Comparison of ENCODE assay signal across 9 cellular contexts in the genomic region with DNA sequence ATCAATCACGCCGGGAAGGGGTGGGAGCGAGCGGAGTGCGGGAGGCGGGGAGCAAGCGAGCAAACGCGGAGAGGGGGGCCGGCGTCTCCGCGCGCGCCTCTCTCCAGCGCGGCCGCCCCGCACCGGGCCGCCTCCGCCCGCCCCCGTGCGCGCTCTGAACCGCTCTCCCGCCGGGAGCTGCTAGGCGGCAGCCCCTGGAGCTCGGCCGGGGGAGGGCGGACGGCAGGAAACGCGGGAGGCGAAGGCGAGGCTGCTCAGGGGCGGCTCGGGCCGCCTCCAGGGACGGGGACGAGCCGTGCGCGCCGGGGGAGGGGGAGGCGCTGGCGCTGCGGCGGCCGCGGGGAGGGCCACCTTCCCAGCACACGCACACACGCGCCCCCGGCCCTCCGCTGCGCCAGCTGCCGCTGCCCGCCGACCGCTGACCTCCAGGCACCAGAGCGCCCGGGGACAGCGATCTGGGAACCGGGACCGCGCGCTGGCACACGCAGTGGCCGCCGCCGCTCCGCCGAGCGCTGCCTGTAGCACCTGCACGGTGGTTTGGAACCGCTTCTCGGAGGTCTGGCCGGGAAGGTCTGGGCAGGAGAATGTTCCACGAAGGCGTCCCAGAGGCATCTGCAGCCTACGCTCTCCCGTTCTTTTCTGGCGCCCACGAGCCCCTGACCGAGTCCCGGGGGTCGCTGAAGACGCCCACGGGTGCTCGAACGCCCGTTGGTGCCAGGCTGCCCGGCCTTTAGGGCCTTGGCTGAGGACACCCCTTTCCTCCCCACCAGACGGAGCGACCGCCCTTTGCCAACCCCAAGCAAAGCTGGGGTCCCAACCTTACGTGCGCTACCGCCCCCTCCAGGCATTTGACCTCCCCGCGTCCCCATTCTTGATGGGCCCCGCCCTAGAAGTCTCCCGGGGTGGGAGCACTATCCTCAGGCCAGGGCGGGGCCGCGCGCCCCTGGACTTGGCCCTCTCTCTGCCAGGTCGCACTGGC.
A peak's percentile ranks its signal among the peaks of the same experiment; 100 is the strongest.
DNase-seq lines count a peak whose midpoint lies in the region; ATAC-seq and TF ChIP-seq lines count a peak whose summit lies in the region.
"Had no signal": no experiment of that assay in that cellular context is flagged by ENCODE, and none has a peak within 500 bp of the region (broad histone marks: within the 10 kb centered on the region; RNA-seq: fewer than 3 reads in every experiment).

Gene GABBR2 (minus strand): TSS at position 3 of the 979 bp plus-strand sequence. CDS start 198 bp downstream, outside the sequence.

- no peak for TF ChIP-seq CTCF in fibroblast of pulmonary artery (IDR thresholded peaks at IDR 0.05; ENCODE audit: low read length, missing control alignments)

- H3K4me3 ChIP-seq in fibroblast of pulmonary artery (replicated peaks; ENCODE audit: low read depth, low read length), result peak within 1 kb of the TSS; percentile 59

- DNase-seq in ELR (ENCODE audit: low read depth) (peak; percentile 26), NCI-H2171 (lab: John Stamatoyannopoulos, UW) (peak; percentile 31), fibroblast of pulmonary artery (ENCODE audit: low read depth) (no peak), putamen (ENCODE audit: low spot score) (peak; percentile 8), erythroblast (lab: John Stamatoyannopoulos, UW) (no peak), SW480 (ENCODE audit: low spot score) (no peak)
- DNase-seq: naive thymus-derived CD8-positive, alpha-beta T cell; NCI-H774 had no signal

- no peak for ATAC-seq in HG03457 (IDR thresholded peaks at IDR 0.05; ENCODE audit: unreplicated experiment)
- ATAC-seq: naive thymus-derived CD8-positive, alpha-beta T cell had no signal

- TF ChIP-seq POLR2A in erythroblast (IDR thresholded peaks at IDR 0.05; ENCODE audit: low read length), result no peak

Comparison
In these comparisons a context has a peak if more than half of its experiments do, and no peak if none do; other contexts are left out.
1. DNase-seq: peak in ELR (single experiment), NCI-H2171 (single experiment) and putamen (single experiment); none in fibroblast of pulmonary artery (single experiment), erythroblast (0 of 2) and SW480 (single experiment).